ENCODE assay signal across 9 cellular contexts in genomic region chr1:9201421-9202239, GRCh38. TPM values are rescaled to one million over a fixed set of nuclear protein-coding genes. Genes with fewer than 3 reads are reported as not detected.
A peak's percentile ranks its signal among the peaks of the same experiment; 100 is the strongest.
DNase-seq lines count a peak whose midpoint lies in the region; ATAC-seq, FAIRE-seq and TF ChIP-seq lines count a peak whose summit lies in the region.
"Had no signal": no experiment of that assay in that cellular context is flagged by ENCODE, and none has a peak within 500 bp of the region (broad histone marks: within the 10 kb centered on the region; RNA-seq: fewer than 3 reads in every experiment).

No MANE protein-coding gene starts in this region.

- H3K4me2 ChIP-seq in HepG2 (ENCODE audit: low read depth, low read length) (no peak overlapping the region; the same call in 1 of the 2 replicates), hepatocyte (peak overlapping the region; percentile 90)

- intact Hi-C loops in HepG2 (cut with micrococcal nuclease; ENCODE audit: unreplicated experiment): no loop called here
- intact Hi-C loops in right lobe of liver (cut with DNase I): no loop called here

- no TSS peak for BruUV-seq in HepG2 (replicated peaks; lab: Mats Ljungman, UMichigan)

- H3K4me1 ChIP-seq in HepG2 (ENCODE audit: insufficient read depth, low read length) (peaks cover 47% of the 10 kb centered on the region), right lobe of liver (peaks cover 0 to 13% (median 0%) of the 10 kb centered on the region in 4 donors), hepatocyte (ENCODE audit: insufficient read depth) (peaks cover 6% of the 10 kb centered on the region)

- H3K4me3 ChIP-seq in HepG2 (replicated peaks in 1 of 3; ENCODE audit: insufficient read depth in 1 of 3, low read depth in 2 of 3, low read length in 3 of 3): no peak overlapping the region
- H3K4me3 ChIP-seq in right lobe of liver: no peak overlapping the region
- peak overlapping the region; percentile 45 for H3K4me3 ChIP-seq in hepatocyte

- H3K27me3 Mint-ChIP-seq in activated T-cell treated with anti-CD3 and anti-CD28 coated beads, Interleukin-2, amount 50 U/mL, for 72 hours (ENCODE audit: low read depth): peaks cover 85% of the 10 kb centered on the region

- no peak overlapping the region for H2AFZ ChIP-seq in HepG2 (ENCODE audit: low read length)
- H2AFZ ChIP-seq in hepatocyte: peak overlapping the region; percentile 75

- H3K36me3 Mint-ChIP-seq in activated T-cell treated with anti-CD3 and anti-CD28 coated beads, Interleukin-2, amount 50 U/mL, for 72 hours (ENCODE audit: insufficient read depth in 2 of 2): no peaks in the 10 kb centered on the region

- H3K9ac ChIP-seq in HepG2 (ENCODE audit: insufficient read depth, low read depth, low read length): no peak overlapping the region

- H3K9me3 ChIP-seq in HepG2 (ENCODE audit: low read length) (no peaks in the 10 kb centered on the region), right lobe of liver (no peaks in the 10 kb centered on the region), hepatocyte (ENCODE audit: low read depth) (no peaks in the 10 kb centered on the region)

- H3K79me2 ChIP-seq in HepG2 (ENCODE audit: insufficient read depth, low read length) (no peaks in the 10 kb centered on the region), hepatocyte (no peaks in the 10 kb centered on the region)

- 7% methylated on average over 19 of the region's 24 CpGs for WGBS in HepG2 (ENCODE audit: low lambda C conversion rate)
- 10% methylated on average over 20 of the region's 24 CpGs for WGBS in right lobe of liver (ENCODE audit: insufficient coverage, low coverage, low lambda C conversion rate, missing lambda C conversion rate)
- WGBS in hepatocyte (ENCODE audit: low lambda C conversion rate, missing lambda C conversion rate): 4% methylated on average over 23 of the region's 24 CpGs

- FAIRE-seq in HepG2 (lab: Jason Lieb, UNC): no peak

- H3K27me3 ChIP-seq in HepG2 (ENCODE audit: control insufficient read depth in 1 of 2, insufficient read depth in 2 of 2, low read length in 2 of 2) (peaks cover 17 to 78% of the 10 kb centered on the region in 2 experiments), right lobe of liver (no peaks in the 10 kb centered on the region), hepatocyte (peaks cover 68% of the 10 kb centered on the region)

- no peak for TF ChIP-seq RAD21 in HepG2 (CRISPR knock-in tag; IDR thresholded peaks at IDR 0.05)

- no peaks in the 10 kb centered on the region for H4K20me1 ChIP-seq in HepG2 (ENCODE audit: insufficient read depth, low read length)
- H4K20me1 ChIP-seq in hepatocyte (ENCODE audit: insufficient read depth, poor library complexity, severe bottlenecking): no peaks in the 10 kb centered on the region

- peak overlapping the region; percentile 73 to 86 for H3K4me3 Mint-ChIP-seq in activated T-cell treated with anti-CD3 and anti-CD28 coated beads, Interleukin-2, amount 50 U/mL, for 72 hours

- H3K36me3 ChIP-seq in HepG2 (replicated peaks in 1 of 2; ENCODE audit: control insufficient read depth in 1 of 2, insufficient read depth in 2 of 2, low read length in 2 of 2): no peaks in the 10 kb centered on the region
- H3K36me3 ChIP-seq in right lobe of liver: no peaks in the 10 kb centered on the region
- no peaks in the 10 kb centered on the region for H3K36me3 ChIP-seq in hepatocyte (replicated peaks; ENCODE audit: insufficient read depth, low read depth)

- no peaks in the 10 kb centered on the region for H3K9me3 Mint-ChIP-seq in activated T-cell treated with anti-CD3 and anti-CD28 coated beads, Interleukin-2, amount 50 U/mL, for 72 hours

- no peak overlapping the region for H3K27ac Mint-ChIP-seq in activated T-cell treated with anti-CD3 and anti-CD28 coated beads, Interleukin-2, amount 50 U/mL, for 72 hours

- CTCF ChIA-PET in HepG2 (lab: Yijun Ruan, JAX; ENCODE audit: low intra/inter-chr PET ratio, low total read pairs): no interaction called here

- H3K4me1 Mint-ChIP-seq in activated T-cell treated with anti-CD3 and anti-CD28 coated beads, Interleukin-2, amount 50 U/mL, for 72 hours (ENCODE audit: low read depth): peaks cover 55% of the 10 kb centered on the region

- in situ Hi-C loops in HepG2 (cut with HindIII; ENCODE audit: extremely low pct_ligation_motif_present, low pct_unique_long_range_greater_than_20kb): no loop called here

- POLR2A ChIA-PET in HepG2 (lab: Yijun Ruan, JAX): no interaction called here

- no peaks in the 10 kb centered on the region for H3K9me2 ChIP-seq in hepatocyte (replicated peaks; ENCODE audit: insufficient read depth)

- ATAC-seq in HepG2 (no peak), right lobe of liver (no peak), HG02981 (IDR thresholded peaks at IDR 0.05; ENCODE audit: unreplicated experiment) (no peak)
- ATAC-seq in activated T-cell treated with anti-CD3 and anti-CD28 coated beads, Interleukin-2, amount 50 U/mL, for 72 hours (replicated peaks in 1 of 2): peak in 1 of 2 donors; percentile 17

- no peak for TF ChIP-seq POLR2A in HepG2 (IDR thresholded peaks at IDR 0.05; ENCODE audit: insufficient read depth in 1 of 2, low read depth in 2 of 2, low read length in 2 of 2)
- TF ChIP-seq POLR2A in right lobe of liver (IDR thresholded peaks at IDR 0.05): no peak

- H3K27ac ChIP-seq in HepG2 (ENCODE audit: extremely low read length, insufficient read depth, low read length): no peak overlapping the region
- H3K27ac ChIP-seq in right lobe of liver: no peak overlapping the region
- no peak overlapping the region for H3K27ac ChIP-seq in hepatocyte
- H3K27ac ChIP-seq: epithelial cell of prostate had no signal

- TF ChIP-seq CTCF in HepG2 (CRISPR knock-in tag; IDR thresholded peaks at IDR 0.05) (no peak), right lobe of liver (IDR thresholded peaks at IDR 0.05) (no peak), hepatocyte (IDR thresholded peaks at IDR 0.05; ENCODE audit: poor library complexity) (no peak)

- no peak for TF ChIP-seq EP300 in HepG2 (IDR thresholded peaks at IDR 0.05; ENCODE audit: low read depth in 2 of 2, low read length in 2 of 2)
- no peak for TF ChIP-seq EP300 in HepG2 (CRISPR knock-in tag; IDR thresholded peaks at IDR 0.05; ENCODE audit: borderline replicate concordance)

- no peak for DNase-seq in HepG2 (ENCODE audit: low spot score)
- no peak for DNase-seq in right lobe of liver
- DNase-seq in activated T-cell treated with anti-CD3 and anti-CD28 coated beads, Interleukin-2, amount 50 U/mL, for 72 hours: peak; percentile 26 to 30
- peak; percentile 35 for DNase-seq in hepatocyte (ENCODE audit: low spot score)
- DNase-seq in stimulated activated CD8-positive, alpha-beta memory T cell treated with anti-CD3 and anti-CD28 coated beads, Interleukin-4, amount 100 ng/mL, for 48 hours: peak; percentile 37
- no peak for DNase-seq in COR-L47 (lab: John Stamatoyannopoulos, UW)
- DNase-seq in activated gamma-delta T cell (lab: John Stamatoyannopoulos, UW): no peak

TF ChIP-seq in HepG2, 621 proteins besides CTCF, POLR2A, EP300 and RAD21 (continues in another document):
- TF ChIP-seq ZNF232 (CRISPR knock-in tag; IDR thresholded peaks at IDR 0.05; ENCODE audit: borderline replicate concordance) (no peak), HOXA7 (CRISPR knock-in tag; IDR thresholded peaks at IDR 0.05) (no peak), HNRNPLL (IDR thresholded peaks at IDR 0.05; ENCODE audit: low read depth, low read length, poor library complexity, severe bottlenecking) (no peak), STAG1 (CRISPR knock-in tag; IDR thresholded peaks at IDR 0.05) (no peak), PHF21A (CRISPR knock-in tag; IDR thresholded peaks at IDR 0.05) (no peak), KLF16 (CRISPR knock-in tag; IDR thresholded peaks at IDR 0.05) (no peak)
- TF ChIP-seq, protein P1, sequence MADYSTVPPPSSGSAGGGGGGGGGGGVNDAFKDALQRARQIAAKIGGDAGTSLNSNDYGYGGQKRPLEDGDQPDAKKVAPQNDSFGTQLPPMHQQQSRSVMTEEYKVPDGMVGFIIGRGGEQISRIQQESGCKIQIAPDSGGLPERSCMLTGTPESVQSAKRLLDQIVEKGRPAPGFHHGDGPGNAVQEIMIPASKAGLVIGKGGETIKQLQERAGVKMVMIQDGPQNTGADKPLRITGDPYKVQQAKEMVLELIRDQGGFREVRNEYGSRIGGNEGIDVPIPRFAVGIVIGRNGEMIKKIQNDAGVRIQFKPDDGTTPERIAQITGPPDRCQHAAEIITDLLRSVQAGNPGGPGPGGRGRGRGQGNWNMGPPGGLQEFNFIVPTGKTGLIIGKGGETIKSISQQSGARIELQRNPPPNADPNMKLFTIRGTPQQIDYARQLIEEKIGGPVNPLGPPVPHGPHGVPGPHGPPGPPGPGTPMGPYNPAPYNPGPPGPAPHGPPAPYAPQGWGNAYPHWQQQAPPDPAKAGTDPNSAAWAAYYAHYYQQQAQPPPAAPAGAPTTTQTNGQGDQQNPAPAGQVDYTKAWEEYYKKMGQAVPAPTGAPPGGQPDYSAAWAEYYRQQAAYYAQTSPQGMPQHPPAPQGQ (CRISPR knock-in tag; IDR thresholded peaks at IDR 0.05; ENCODE audit: borderline replicate concordance): no peak

RNA-seq across cellular contexts. Expression of gene H6PD, which starts 32.9 kb away (rescaled TPM):
- total RNA-seq in HepG2 (2016; rRNA removed; fragmentation: Illumina TruSeq; extraction: Trizol) (6.3 and 9.3 TPM in 2 replicates), right lobe of liver (100 to 1,000 TPM; 102 to 158 (median 120) TPM), hepatocyte (40.4 and 54.8 TPM in 2 replicates)
- total RNA-seq in HepG2 (2016; cell fraction: cytosol; rRNA removed; fragmentation: Illumina TruSeq; extraction: Trizol; ENCODE audit: low read depth): 0.79 and 0.81 TPM in 2 replicates
- total RNA-seq in HepG2 (2016; cell fraction: insoluble cytoplasmic fraction; rRNA removed; fragmentation: Illumina TruSeq; extraction: Trizol): 5.4 and 9.4 TPM in 2 replicates
- total RNA-seq in HepG2 (2016; cell fraction: membrane; rRNA removed; fragmentation: Illumina TruSeq; extraction: Trizol): 2.5 TPM in 2 replicates
- 10.0 and 12.1 TPM in 2 replicates for total RNA-seq in HepG2 (2016; cell fraction: nucleus; rRNA removed; fragmentation: Illumina TruSeq; extraction: Trizol)
- polyA plus RNA-seq in HepG2 (2011; rRNA removed) (14.1 and 21.5 TPM in 2 replicates), hepatocyte (23.9 and 26.3 TPM in 2 replicates)
- polyA plus RNA-seq in HepG2 (2011; cell fraction: cytosol; rRNA removed): 13.3 and 14.5 TPM in 2 replicates
- polyA plus RNA-seq in HepG2 (2011; cell fraction: nucleus; rRNA removed): 26.3 and 26.5 TPM in 2 replicates
- polyA plus RNA-seq in HepG2 (2012): 10.8 and 11.1 TPM in 2 replicates
- polyA plus RNA-seq in HepG2 (2016; cell fraction: cytosol; fragmentation: Illumina TruSeq; extraction: Trizol; ENCODE audit: low read depth): 0.36 TPM in 2 replicates
- polyA plus RNA-seq in HepG2 (2016; cell fraction: insoluble cytoplasmic fraction; fragmentation: Illumina TruSeq; extraction: Trizol; ENCODE audit: low read depth): 4.2 and 4.6 TPM in 2 replicates
- 0.93 and 0.94 TPM in 2 replicates for polyA plus RNA-seq in HepG2 (2016; cell fraction: membrane; fragmentation: Illumina TruSeq; extraction: Trizol; ENCODE audit: low read depth)
- 15.4 and 16.8 TPM in 2 replicates for polyA plus RNA-seq in HepG2 (2016; cell fraction: nucleus; fragmentation: Illumina TruSeq; extraction: Trizol; ENCODE audit: insufficient read depth, low read depth)
- 2.9 and 31.0 TPM in 2 replicates for polyA minus RNA-seq in HepG2 (2011; rRNA and poly(A)+ RNA removed; ENCODE audit: low replicate concordance)
- polyA minus RNA-seq in HepG2 (2011; cell fraction: cytosol; rRNA and poly(A)+ RNA removed): 14.3 and 18.7 TPM in 2 replicates
- 7.9 and 11.3 TPM in 2 replicates for polyA minus RNA-seq in HepG2 (2011; cell fraction: nucleus; rRNA and poly(A)+ RNA removed)
- total RNA-seq in activated T-cell treated with anti-CD3 and anti-CD28 coated beads, Interleukin-2, amount 50 U/mL, for 72 hours: 10 to 100 TPM; 20.2 to 21.0 TPM

Comparison
In these comparisons a context has a peak if more than half of its experiments do, and no peak if none do; other contexts are left out.
1. DNase-seq: peak in activated T-cell treated with anti-CD3 and anti-CD28 coated beads, Interleukin-2, amount 50 U/mL, for 72 hours (2 of 2), hepatocyte (single experiment) and stimulated activated CD8-positive, alpha-beta memory T cell treated with anti-CD3 and anti-CD28 coated beads, Interleukin-4, amount 100 ng/mL, for 48 hours (single experiment); none in HepG2 (single experiment), right lobe of liver (0 of 3), COR-L47 (single experiment) and activated gamma-delta T cell (single experiment).